In the genomic region with DNA sequence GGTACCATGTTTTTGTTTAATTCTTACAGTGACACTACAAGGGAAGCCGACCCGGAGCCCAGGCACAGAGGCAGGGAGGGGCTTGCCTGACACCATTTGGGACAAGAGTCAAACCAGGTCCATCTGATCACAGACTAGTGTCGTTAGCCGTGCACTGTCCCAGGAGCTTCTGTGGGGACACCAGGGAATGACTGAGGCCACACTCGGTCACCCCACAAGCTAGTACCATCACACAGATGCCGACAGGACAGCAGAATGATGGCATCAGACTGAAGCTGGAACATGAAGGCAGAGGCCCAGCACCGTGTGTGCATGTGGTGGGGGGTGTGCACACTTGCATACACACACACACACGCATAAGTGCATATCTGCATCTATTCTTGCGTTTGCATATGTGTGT, we compare ENCODE assay signal across 14 cellular contexts.
"Had no signal": no experiment of that assay in that cellular context is flagged by ENCODE, and none has a peak within 500 bp of the region (broad histone marks: within the 10 kb centered on the region; RNA-seq: fewer than 3 reads in every experiment).

No MANE protein-coding gene starts in this region.

- H3K4me1 ChIP-seq: breast epithelium, colonic mucosa, upper lobe of left lung had no signal

- H3K4me3 ChIP-seq: breast epithelium, colonic mucosa, left ventricle myocardium inferior, upper lobe of left lung had no signal

- H3K9me3 ChIP-seq: breast epithelium, colonic mucosa, left ventricle myocardium inferior, upper lobe of left lung had no signal

- H3K27ac ChIP-seq: breast epithelium, colonic mucosa, epithelial cell of prostate, left ventricle myocardium inferior, upper lobe of left lung had no signal

- FAIRE-seq: astrocyte had no signal

- H3K27me3 ChIP-seq: breast epithelium, colonic mucosa, upper lobe of left lung had no signal

- DNase-seq: activated CD4-positive, alpha-beta memory T cell treated with anti-CD3 and anti-CD28 coated beads, Interleukin-2, amount 10 ng/mL, durations not matched to agents 7 days and 5 days; activated CD4-positive, alpha-beta T cell treated with anti-CD3 and anti-CD28 coated beads for 48 hours; activated gamma-delta T cell; activated T-cell treated with anti-CD3 and anti-CD28 coated beads, Interleukin-2, amount 50 U/mL, for 72 hours; colonic mucosa; kidney glomerular epithelial cell; left ventricle myocardium inferior; stimulated activated CD4-positive, alpha-beta T cell treated with anti-CD3 and anti-CD28 coated beads, Interleukin-4, amount 100 ng/mL, for 24 hours; stimulated activated naive CD8-positive, alpha-beta T cell treated with anti-CD3 and anti-CD28 coated beads, Interleukin-15, Interleukin-2, amounts not matched to agents 100 U/mL and 50 U/mL, for 24 hours; T-helper 17 cell; upper lobe of left lung had no signal

- H3K36me3 ChIP-seq: breast epithelium, colonic mucosa, left ventricle myocardium inferior, upper lobe of left lung had no signal
